In the genomic region with DNA sequence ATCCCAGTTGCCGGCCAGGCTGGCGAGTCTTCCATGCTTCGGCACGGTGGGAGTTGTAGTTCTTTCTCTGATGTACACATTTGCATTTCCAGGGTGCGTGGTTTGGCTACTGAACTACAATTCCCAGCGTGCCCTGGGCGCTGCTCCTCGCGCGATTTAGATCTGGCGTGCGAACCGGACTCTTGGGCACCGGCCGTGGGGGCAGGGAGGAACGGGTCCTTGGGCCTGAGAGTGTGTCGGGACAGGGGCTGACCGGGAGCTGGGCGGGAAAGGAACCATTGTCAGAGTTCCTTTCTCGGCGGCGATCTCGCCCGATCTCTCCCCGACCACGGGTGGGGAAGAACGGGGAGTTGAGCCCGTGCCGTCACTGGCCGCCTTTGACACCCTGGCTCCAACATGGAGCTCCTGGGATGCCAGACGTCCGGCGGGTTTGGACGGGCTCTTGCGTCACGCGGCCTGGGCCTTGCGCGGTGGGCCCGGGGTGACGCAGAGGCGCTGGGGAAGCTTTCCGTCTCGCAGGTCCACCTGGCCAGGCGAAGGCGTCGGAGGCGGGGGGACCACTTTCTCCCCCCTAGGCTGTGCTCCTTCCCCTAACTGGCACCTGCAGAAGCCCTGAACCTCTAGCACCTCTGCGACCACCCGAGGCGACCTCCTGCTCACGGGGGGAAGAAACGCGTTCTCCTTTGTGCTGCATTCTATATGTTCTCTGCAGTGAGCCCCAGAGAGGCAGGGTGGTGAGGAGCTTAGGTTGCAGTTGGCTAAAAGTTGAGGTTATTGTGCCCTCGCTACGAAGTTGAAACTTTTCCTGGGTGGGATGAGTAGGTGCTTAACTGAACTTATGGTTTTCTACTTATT, we compare ENCODE assay signal across 8 cellular contexts. TPM values are rescaled to one million over a fixed set of nuclear protein-coding genes. Genes with fewer than 3 reads are reported as not detected.
DNase-seq lines count a peak whose midpoint lies in the region; ATAC-seq, FAIRE-seq and TF ChIP-seq lines count a peak whose summit lies in the region.

No MANE protein-coding gene starts in this region.

- ATAC-seq in naive B cell (ENCODE audit: low read depth in 2 of 2): peak; percentile 77 to 80

- TF ChIP-seq CTCF in LNCaP clone FGC (IDR thresholded peaks at IDR 0.05; ENCODE audit: control insufficient read depth, extremely low read depth, insufficient read depth) (no peak), fibroblast of mammary gland (conservative IDR thresholded peaks at IDR 0.05; ENCODE audit: control insufficient read depth, insufficient read depth, low read depth, low read length) (no peak)

- peak; percentile 77 for FAIRE-seq in H54 (lab: Jason Lieb, UNC)

- H3K4me3 ChIP-seq in LNCaP clone FGC (ENCODE audit: low read depth, low read length) (peak overlapping the region; percentile 97), fibroblast of mammary gland (ENCODE audit: control insufficient read depth, low read depth, low read length) (peak overlapping the region; percentile 98)

- peaks cover 21% of the 10 kb centered on the region for H3K36me3 Mint-ChIP-seq in activated T-helper 2 cell treated with anti-CD3 and anti-CD28 coated beads, Interferon-gamma antibody, Interleukin-2, Interleukin-4, amounts not matched to agents 10 μg/mL and 5 μg/mL and 100 μg/mL, durations not matched to agents 14 hours and 24 hours and 36 hours (ENCODE audit: low read depth)
- peaks cover 0 to 5% of the 10 kb centered on the region in 2 donors for H3K36me3 Mint-ChIP-seq in naive B cell

- H3K9me3 Mint-ChIP-seq in activated T-helper 2 cell treated with anti-CD3 and anti-CD28 coated beads, Interferon-gamma antibody, Interleukin-2, Interleukin-4, amounts not matched to agents 10 μg/mL and 5 μg/mL and 100 μg/mL, durations not matched to agents 14 hours and 24 hours and 36 hours: no peaks in the 10 kb centered on the region
- no peaks in the 10 kb centered on the region for H3K9me3 Mint-ChIP-seq in naive B cell

- peaks cover 45% of the 10 kb centered on the region for H3K4me1 Mint-ChIP-seq in activated T-helper 2 cell treated with anti-CD3 and anti-CD28 coated beads, Interferon-gamma antibody, Interleukin-2, Interleukin-4, amounts not matched to agents 10 μg/mL and 5 μg/mL and 100 μg/mL, durations not matched to agents 14 hours and 24 hours and 36 hours (ENCODE audit: low read depth)
- H3K4me1 Mint-ChIP-seq in naive B cell: peaks cover 24 to 48% (median 36%) of the 10 kb centered on the region in 3 donors

- intact Hi-C loops in activated T-helper 2 cell treated with anti-CD3 and anti-CD28 coated beads, Interferon-gamma antibody, Interleukin-2, Interleukin-4, amounts not matched to agents 10 μg/mL and 5 μg/mL and 100 μg/mL, durations not matched to agents 14 hours and 24 hours and 36 hours (cut with micrococcal nuclease): loop anchor here (1.0 to 10.0 kb wide), 7 partner anchors 59 to 1356 kb away; a partner anchor contains a TSS

- no peaks in the 10 kb centered on the region for H3K27me3 Mint-ChIP-seq in activated T-helper 2 cell treated with anti-CD3 and anti-CD28 coated beads, Interferon-gamma antibody, Interleukin-2, Interleukin-4, amounts not matched to agents 10 μg/mL and 5 μg/mL and 100 μg/mL, durations not matched to agents 14 hours and 24 hours and 36 hours (ENCODE audit: low read depth)
- no peaks in the 10 kb centered on the region for H3K27me3 Mint-ChIP-seq in naive B cell

- peak overlapping the region; percentile 98 for H3K27ac Mint-ChIP-seq in activated T-helper 2 cell treated with anti-CD3 and anti-CD28 coated beads, Interferon-gamma antibody, Interleukin-2, Interleukin-4, amounts not matched to agents 10 μg/mL and 5 μg/mL and 100 μg/mL, durations not matched to agents 14 hours and 24 hours and 36 hours
- peak overlapping the region; percentile 98 to 100 (median 99) for H3K27ac Mint-ChIP-seq in naive B cell

- DNase-seq in Daoy (ENCODE audit: low read depth) (peak; percentile 99), H54 (ENCODE audit: insufficient read length, low spot score) (peak; percentile 63), LNCaP clone FGC (ENCODE audit: low read depth) (peak; percentile 93), RPMI7951 (ENCODE audit: low read depth) (peak; percentile 96), fibroblast of mammary gland (ENCODE audit: low read depth) (peak; percentile 97), naive B cell (peak; percentile 90)
- peak; percentile 86 for DNase-seq in activated T-helper 2 cell treated with anti-CD3 and anti-CD28 coated beads, Interferon-gamma antibody, Interleukin-2, Interleukin-4, amounts not matched to agents 10 μg/mL and 5 μg/mL and 100 μg/mL, durations not matched to agents 14 hours and 24 hours and 36 hours (ENCODE audit: low spot score)
- DNase-seq in stimulated activated CD8-positive, alpha-beta memory T cell treated with anti-CD3 and anti-CD28 coated beads, Interleukin-7, amount 100 ng/mL, for 48 hours (ENCODE audit: extremely low read depth in 1 of 2, low read depth in 1 of 2): peak; percentile 65 to 84

- peak overlapping the region; percentile 97 for H3K4me3 Mint-ChIP-seq in activated T-helper 2 cell treated with anti-CD3 and anti-CD28 coated beads, Interferon-gamma antibody, Interleukin-2, Interleukin-4, amounts not matched to agents 10 μg/mL and 5 μg/mL and 100 μg/mL, durations not matched to agents 14 hours and 24 hours and 36 hours (ENCODE audit: low read depth)
- H3K4me3 Mint-ChIP-seq in naive B cell: peak overlapping the region; percentile 96 to 100 (median 99)

- TF ChIP-seq POLR2A in H54 (IDR thresholded peaks at IDR 0.05; ENCODE audit: low read depth, low read length): peak; percentile 60

RNA-seq across cellular contexts. Expression of a gene that starts 0.8 kb away (rescaled TPM):
- total RNA-seq in Daoy (2014; rRNA removed; shearing (Covaris generic)): 200 and 238 TPM in 2 replicates
- 53.4 and 66.6 TPM in 2 replicates for total RNA-seq in RPMI7951 (2014; rRNA removed; shearing (Covaris generic))
- 49.5 and 51.7 TPM in 2 replicates for total RNA-seq in activated T-helper 2 cell treated with anti-CD3 and anti-CD28 coated beads, Interferon-gamma antibody, Interleukin-2, Interleukin-4, amounts not matched to agents 10 μg/mL and 5 μg/mL and 100 μg/mL, durations not matched to agents 14 hours and 24 hours and 36 hours
- polyA plus RNA-seq in naive B cell (ENCODE audit: low read depth in 6 of 6): 10 to 100 TPM; 38.5 to 62.8 (median 49.0) TPM

RNA-seq across cellular contexts. Expression of a gene that starts 29.8 kb away (rescaled TPM):
- total RNA-seq in Daoy (2014; rRNA removed; shearing (Covaris generic)): 0.74 TPM in 1 of 2 replicates, not detected in the other
- 0.20 and 0.96 TPM in 2 replicates for total RNA-seq in RPMI7951 (2014; rRNA removed; shearing (Covaris generic))
- 1.3 and 2.4 TPM in 2 replicates for total RNA-seq in activated T-helper 2 cell treated with anti-CD3 and anti-CD28 coated beads, Interferon-gamma antibody, Interleukin-2, Interleukin-4, amounts not matched to agents 10 μg/mL and 5 μg/mL and 100 μg/mL, durations not matched to agents 14 hours and 24 hours and 36 hours
- polyA plus RNA-seq in naive B cell (ENCODE audit: low read depth in 6 of 6): 1 to 10 TPM in 1 of 6 donors, under 1 TPM in 5; 0.22 to 2.2 (median 0.83) TPM

Comparison
In these comparisons a context has a peak if more than half of its experiments do, and no peak if none do; other contexts are left out.
1. Peak in every context shown above with its lines: DNase-seq, ATAC-seq and H3K4me3 ChIP-seq.